Comparison of ENCODE assay signal across 8 cellular contexts in the genomic region with DNA sequence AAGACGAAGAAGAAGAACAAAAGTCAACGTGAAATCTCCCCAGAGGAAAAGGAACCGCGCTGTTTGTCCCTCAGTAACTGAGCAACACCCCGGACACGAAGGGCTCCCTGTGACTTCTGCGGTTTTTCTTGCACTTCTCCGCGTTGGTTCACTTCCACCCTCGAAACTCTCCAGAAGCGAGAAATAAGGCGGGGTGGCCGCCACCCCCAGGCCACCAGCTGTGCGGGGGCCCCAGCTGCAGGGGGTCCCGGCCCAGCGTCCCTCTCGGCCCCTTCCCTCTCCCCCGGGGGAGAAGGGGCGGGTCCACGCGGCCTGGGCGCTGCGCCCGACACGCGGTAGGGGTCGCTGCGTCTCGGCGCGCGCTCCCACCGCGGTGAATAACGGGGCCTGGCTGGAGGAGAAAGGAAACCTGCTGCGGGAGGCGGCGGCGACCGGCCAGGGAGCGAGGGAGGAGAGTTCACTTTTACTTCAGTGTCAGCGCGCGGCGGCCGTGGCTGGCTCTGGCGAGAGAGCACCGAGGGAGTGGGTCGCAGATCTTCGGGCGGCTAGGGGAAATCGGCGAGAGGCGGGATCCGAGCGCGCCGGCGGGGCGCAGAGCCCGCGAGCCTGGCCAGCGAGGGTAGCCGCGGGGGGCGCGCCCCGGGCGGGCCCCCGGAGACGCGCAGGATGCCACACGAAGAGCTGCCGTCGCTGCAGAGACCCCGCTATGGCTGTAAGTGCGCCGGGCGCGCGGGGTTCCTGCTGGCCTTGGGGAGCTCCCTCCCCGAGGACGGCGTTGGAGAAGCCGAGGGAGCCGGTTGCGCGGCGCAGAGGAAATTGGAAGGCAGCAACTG. TPM values are rescaled to one million over a fixed set of nuclear protein-coding genes. Genes with fewer than 3 reads are reported as not detected.
DNase-seq lines count a peak whose midpoint lies in the region; ATAC-seq and TF ChIP-seq lines count a peak whose summit lies in the region.

A gene with protein sequence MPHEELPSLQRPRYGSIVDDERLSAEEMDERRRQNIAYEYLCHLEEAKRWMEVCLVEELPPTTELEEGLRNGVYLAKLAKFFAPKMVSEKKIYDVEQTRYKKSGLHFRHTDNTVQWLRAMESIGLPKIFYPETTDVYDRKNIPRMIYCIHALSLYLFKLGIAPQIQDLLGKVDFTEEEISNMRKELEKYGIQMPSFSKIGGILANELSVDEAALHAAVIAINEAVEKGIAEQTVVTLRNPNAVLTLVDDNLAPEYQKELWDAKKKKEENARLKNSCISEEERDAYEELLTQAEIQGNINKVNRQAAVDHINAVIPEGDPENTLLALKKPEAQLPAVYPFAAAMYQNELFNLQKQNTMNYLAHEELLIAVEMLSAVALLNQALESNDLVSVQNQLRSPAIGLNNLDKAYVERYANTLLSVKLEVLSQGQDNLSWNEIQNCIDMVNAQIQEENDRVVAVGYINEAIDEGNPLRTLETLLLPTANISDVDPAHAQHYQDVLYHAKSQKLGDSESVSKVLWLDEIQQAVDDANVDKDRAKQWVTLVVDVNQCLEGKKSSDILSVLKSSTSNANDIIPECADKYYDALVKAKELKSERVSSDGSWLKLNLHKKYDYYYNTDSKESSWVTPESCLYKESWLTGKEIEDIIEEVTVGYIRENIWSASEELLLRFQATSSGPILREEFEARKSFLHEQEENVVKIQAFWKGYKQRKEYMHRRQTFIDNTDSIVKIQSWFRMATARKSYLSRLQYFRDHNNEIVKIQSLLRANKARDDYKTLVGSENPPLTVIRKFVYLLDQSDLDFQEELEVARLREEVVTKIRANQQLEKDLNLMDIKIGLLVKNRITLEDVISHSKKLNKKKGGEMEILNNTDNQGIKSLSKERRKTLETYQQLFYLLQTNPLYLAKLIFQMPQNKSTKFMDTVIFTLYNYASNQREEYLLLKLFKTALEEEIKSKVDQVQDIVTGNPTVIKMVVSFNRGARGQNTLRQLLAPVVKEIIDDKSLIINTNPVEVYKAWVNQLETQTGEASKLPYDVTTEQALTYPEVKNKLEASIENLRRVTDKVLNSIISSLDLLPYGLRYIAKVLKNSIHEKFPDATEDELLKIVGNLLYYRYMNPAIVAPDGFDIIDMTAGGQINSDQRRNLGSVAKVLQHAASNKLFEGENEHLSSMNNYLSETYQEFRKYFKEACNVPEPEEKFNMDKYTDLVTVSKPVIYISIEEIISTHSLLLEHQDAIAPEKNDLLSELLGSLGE (N-terminal part only) (plus strand): TSS at position 406 of the 833 bp plus-strand sequence. CDS start 261 bp downstream, at position 667.

- peaks cover 7% of the 10 kb centered on the region for H3K36me3 Mint-ChIP-seq in activated CD8-positive, alpha-beta T cell treated with anti-CD3 and anti-CD28 coated beads for 36 hours (ENCODE audit: low read depth)

- DNase-seq in NCI-H2227 (lab: John Stamatoyannopoulos, UW; ENCODE audit: unreplicated experiment), result peak; percentile 34
- no peak for DNase-seq in NCI-H2227 treated with DMSO at 0.1 percent for 48 hours (lab: John Stamatoyannopoulos, UW)
- peak; percentile 68 for DNase-seq in NCI-H748 treated with DMSO at 0.1 percent for 48 hours (lab: John Stamatoyannopoulos, UW)
- DNase-seq in activated CD8-positive, alpha-beta T cell treated with anti-CD3 and anti-CD28 coated beads for 36 hours, result peak; percentile 84
- peak; percentile 73 for DNase-seq in stimulated activated CD8-positive, alpha-beta memory T cell treated with anti-CD3 and anti-CD28 coated beads, Interleukin-4, amount 100 ng/mL, for 24 hours (ENCODE audit: low read depth)

- peak within 1 kb of the TSS; percentile 87 for H3K4me3 Mint-ChIP-seq in activated CD8-positive, alpha-beta T cell treated with anti-CD3 and anti-CD28 coated beads for 36 hours

- H3K9ac ChIP-seq in endocrine pancreas (ENCODE audit: control insufficient read depth, insufficient read depth, low read length), result peak within 1 kb of the TSS; percentile 61

- peak; percentile 87 for TF ChIP-seq CTCF in activated CD8-positive, alpha-beta T cell treated with anti-CD3 and anti-CD28 coated beads for 36 hours (IDR thresholded peaks at IDR 0.05)

- POLR2A ChIA-PET in activated CD8-positive, alpha-beta T cell treated with anti-CD3 and anti-CD28 coated beads for 36 hours (lab: Charles Lee), result interaction anchor here (0.6 to 3.9 kb wide), 24 partner anchors 12 to 228 kb away, joined by 3 to 53 read pairs (median 4); no protein-coding TSS in a partner anchor

- H3K27me3 ChIP-seq in endocrine pancreas (ENCODE audit: control insufficient read depth, insufficient read depth, low read length) (no peaks in the 10 kb centered on the region), mononuclear cell (ENCODE audit: insufficient read depth, low read length) (no peaks in the 10 kb centered on the region)

- peaks cover 51% of the 10 kb centered on the region for H3K4me1 Mint-ChIP-seq in activated CD8-positive, alpha-beta T cell treated with anti-CD3 and anti-CD28 coated beads for 36 hours (ENCODE audit: low read depth)

- no peaks in the 10 kb centered on the region for H3K36me3 ChIP-seq in endocrine pancreas (ENCODE audit: control insufficient read depth, insufficient read depth, low read length)

- peak; percentile 48 for ATAC-seq in HG02870 (IDR thresholded peaks at IDR 0.05; ENCODE audit: unreplicated experiment)
- ATAC-seq in activated CD8-positive, alpha-beta T cell treated with anti-CD3 and anti-CD28 coated beads for 36 hours, result peak; percentile 63

- intact Hi-C loops in activated CD8-positive, alpha-beta T cell treated with anti-CD3 and anti-CD28 coated beads for 36 hours (cut with micrococcal nuclease), result loop anchor here (5.0 kb wide), 1 partner anchor 76 kb away; no protein-coding TSS in a partner anchor

- H3K27me3 Mint-ChIP-seq in activated CD8-positive, alpha-beta T cell treated with anti-CD3 and anti-CD28 coated beads for 36 hours, result no peaks in the 10 kb centered on the region

- H3K4me1 ChIP-seq in endocrine pancreas (ENCODE audit: control insufficient read depth, insufficient read depth, low read length) (no peaks in the 10 kb centered on the region), mononuclear cell (ENCODE audit: insufficient read depth, low read length) (peaks cover 60% of the 10 kb centered on the region)

- H3K27ac Mint-ChIP-seq in activated CD8-positive, alpha-beta T cell treated with anti-CD3 and anti-CD28 coated beads for 36 hours, result peak within 1 kb of the TSS; percentile 98

- H3K9me3 Mint-ChIP-seq in activated CD8-positive, alpha-beta T cell treated with anti-CD3 and anti-CD28 coated beads for 36 hours, result no peaks in the 10 kb centered on the region

- H3K9me3 ChIP-seq in endocrine pancreas (ENCODE audit: control insufficient read depth, low read length), result no peaks in the 10 kb centered on the region
- no peaks in the 10 kb centered on the region for H3K9me3 ChIP-seq in mononuclear cell (ENCODE audit: low read depth, low read length)

- CTCF ChIA-PET in activated CD8-positive, alpha-beta T cell treated with anti-CD3 and anti-CD28 coated beads for 36 hours (lab: Charles Lee), result interaction anchor here (0.7 to 5.1 kb wide), 38 partner anchors 9 to 372 kb away, joined by 3 to 62 read pairs (median 4); no protein-coding TSS in a partner anchor

- H3K4me3 ChIP-seq in endocrine pancreas (ENCODE audit: control insufficient read depth, insufficient read depth, low read length), result peak within 1 kb of the TSS; percentile 40
- peak within 1 kb of the TSS; percentile 75 for H3K4me3 ChIP-seq in mononuclear cell (ENCODE audit: low read length)

RNA-seq across cellular contexts. Expression of the gene that starts here (rescaled TPM):
- 10 to 100 TPM; 37.7 to 39.1 TPM for total RNA-seq in activated CD8-positive, alpha-beta T cell treated with anti-CD3 and anti-CD28 coated beads for 36 hours
- 75.0 TPM for total RNA-seq in mononuclear cell
